ENCODE assay signal across 2 cellular contexts in the genomic region with DNA sequence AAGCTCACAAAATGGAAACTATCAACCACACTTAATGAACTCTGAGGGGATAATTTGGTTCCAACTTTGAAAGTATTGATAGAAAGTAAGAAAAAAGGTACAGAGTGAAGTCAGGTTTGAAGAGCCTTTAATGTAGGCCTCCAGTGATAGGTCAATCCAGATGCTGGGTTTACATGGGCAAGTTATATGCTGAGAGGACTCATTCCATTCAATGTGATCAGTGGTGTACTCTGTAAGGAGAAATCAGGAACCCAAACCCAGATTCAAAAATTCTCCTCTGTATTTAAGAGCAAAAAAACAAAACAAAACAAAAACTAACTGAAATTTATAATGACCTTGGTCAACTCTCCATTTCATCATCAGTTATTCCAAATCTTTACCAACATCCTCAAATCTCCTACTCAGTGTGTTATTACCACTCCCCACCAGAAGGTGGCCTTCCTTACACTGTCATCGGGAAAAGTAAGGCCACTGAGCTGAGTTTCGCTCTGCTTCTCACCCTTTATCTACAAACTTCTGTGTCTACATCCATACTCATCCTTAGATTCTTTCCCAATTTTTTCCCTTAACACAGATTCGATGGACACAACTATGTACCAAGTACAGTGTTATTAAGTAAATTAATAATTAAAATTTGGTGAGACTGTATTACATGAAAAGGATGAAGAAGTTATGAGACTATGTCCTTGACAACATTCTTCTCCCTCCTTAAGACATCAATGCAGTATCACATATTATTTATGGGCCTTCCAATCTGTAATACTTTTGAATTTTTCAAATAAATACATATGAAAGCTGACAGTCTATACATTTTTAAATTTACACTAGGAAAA.
TF ChIP-seq lines count a peak whose summit lies in the region.

No MANE protein-coding gene starts in this region.

TF ChIP-seq in HCT116, 20 proteins besides CTCF, POLR2A, EP300 and RAD21 (continued from another document):
- TF ChIP-seq REST (IDR thresholded peaks at IDR 0.05; ENCODE audit: low read depth) = no peak

TF ChIP-seq in K562, 482 proteins besides CTCF, POLR2A, EP300 and RAD21 (continued from another document and continues in another):
- no peak for TF ChIP-seq GTF3C2 (IDR thresholded peaks at IDR 0.05; ENCODE audit: borderline replicate concordance, extremely low read depth, insufficient read length)
- peak in 1 of 2 experiments; percentile 35; a peak in 1 of 4 replicates for TF ChIP-seq MLLT1 (IDR thresholded peaks at IDR 0.05)
- no peak for TF ChIP-seq TCF7 (IDR thresholded peaks at IDR 0.05; ENCODE audit: borderline replicate concordance)
- TF ChIP-seq ARHGAP35 (IDR thresholded peaks at IDR 0.05; ENCODE audit: partially characterized antibody) = no peak
- no peak for TF ChIP-seq C11orf30 (IDR thresholded peaks at IDR 0.05; ENCODE audit: low read depth)
- no peak for TF ChIP-seq THRB (CRISPR knock-in tag; conservative IDR thresholded peaks at IDR 0.05)
- TF ChIP-seq JUNB (CRISPR knock-in tag; conservative IDR thresholded peaks at IDR 0.05) = no peak
- no peak for TF ChIP-seq SMAD1 (IDR thresholded peaks at IDR 0.05; ENCODE audit: low read depth, low read length, partially characterized antibody)
- TF ChIP-seq ID3 (CRISPR knock-in tag; IDR thresholded peaks at IDR 0.05) = no peak
- TF ChIP-seq ID3 (tag; IDR thresholded peaks at IDR 0.05) = no peak
- TF ChIP-seq NFATC3 (IDR thresholded peaks at IDR 0.05) = no peak
- no peak for TF ChIP-seq ZBTB9 (CRISPR knock-in tag; IDR thresholded peaks at IDR 0.05)
- TF ChIP-seq, protein P1, sequence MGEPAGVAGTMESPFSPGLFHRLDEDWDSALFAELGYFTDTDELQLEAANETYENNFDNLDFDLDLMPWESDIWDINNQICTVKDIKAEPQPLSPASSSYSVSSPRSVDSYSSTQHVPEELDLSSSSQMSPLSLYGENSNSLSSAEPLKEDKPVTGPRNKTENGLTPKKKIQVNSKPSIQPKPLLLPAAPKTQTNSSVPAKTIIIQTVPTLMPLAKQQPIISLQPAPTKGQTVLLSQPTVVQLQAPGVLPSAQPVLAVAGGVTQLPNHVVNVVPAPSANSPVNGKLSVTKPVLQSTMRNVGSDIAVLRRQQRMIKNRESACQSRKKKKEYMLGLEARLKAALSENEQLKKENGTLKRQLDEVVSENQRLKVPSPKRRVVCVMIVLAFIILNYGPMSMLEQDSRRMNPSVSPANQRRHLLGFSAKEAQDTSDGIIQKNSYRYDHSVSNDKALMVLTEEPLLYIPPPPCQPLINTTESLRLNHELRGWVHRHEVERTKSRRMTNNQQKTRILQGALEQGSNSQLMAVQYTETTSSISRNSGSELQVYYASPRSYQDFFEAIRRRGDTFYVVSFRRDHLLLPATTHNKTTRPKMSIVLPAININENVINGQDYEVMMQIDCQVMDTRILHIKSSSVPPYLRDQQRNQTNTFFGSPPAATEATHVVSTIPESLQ (CRISPR knock-in tag; IDR thresholded peaks at IDR 0.05) = no peak
- TF ChIP-seq MBD2 (IDR thresholded peaks at IDR 0.05; ENCODE audit: borderline replicate concordance, low read depth) = no peak
- TF ChIP-seq ETV6 (IDR thresholded peaks at IDR 0.05; ENCODE audit: borderline replicate concordance in 1 of 2, low read depth in 2 of 2, low read length in 1 of 2) = no peak
- no peak for TF ChIP-seq ETV6 (CRISPR knock-in tag; IDR thresholded peaks at IDR 0.05; ENCODE audit: borderline replicate concordance)
- no peak for TF ChIP-seq GATAD2A (IDR thresholded peaks at IDR 0.05)
- TF ChIP-seq POLR2AphosphoS2 (IDR thresholded peaks at IDR 0.05; ENCODE audit: low read length) = no peak
- TF ChIP-seq BRCA1 (IDR thresholded peaks at IDR 0.05) = no peak
- TF ChIP-seq BRCA1 (CRISPR knock-in tag; IDR thresholded peaks at IDR 0.05) = no peak
- no peak for TF ChIP-seq PCBP1 (IDR thresholded peaks at IDR 0.05; ENCODE audit: low read depth, low read length, poor library complexity, severe bottlenecking)
- TF ChIP-seq ETS1 (conservative IDR thresholded peaks at IDR 0.05; ENCODE audit: control insufficient read depth, low read depth, low read length) = no peak
- no peak for TF ChIP-seq GABPA (tag; conservative IDR thresholded peaks at IDR 0.05; ENCODE audit: low read depth)
- no peak for TF ChIP-seq HDAC6 (IDR thresholded peaks at IDR 0.05; ENCODE audit: low read depth, low read length)
- no peak for TF ChIP-seq ZNF780A (CRISPR knock-in tag; IDR thresholded peaks at IDR 0.05)
- TF ChIP-seq PRPF4 (IDR thresholded peaks at IDR 0.05; ENCODE audit: insufficient read depth, low read depth, low read length, poor library complexity, severe bottlenecking) = no peak
- no peak for TF ChIP-seq MXI1 (IDR thresholded peaks at IDR 0.05; ENCODE audit: low read depth, low read length)
- TF ChIP-seq ZNF121 (CRISPR knock-in tag; conservative IDR thresholded peaks at IDR 0.05) = no peak
- no peak for TF ChIP-seq ZNF184 (CRISPR knock-in tag; IDR thresholded peaks at IDR 0.05)
- TF ChIP-seq HEY1 (CRISPR knock-in tag; IDR thresholded peaks at IDR 0.05; ENCODE audit: borderline replicate concordance) = no peak
- TF ChIP-seq EGR1 (conservative IDR thresholded peaks at IDR 0.05) = no peak
- TF ChIP-seq LCOR (CRISPR knock-in tag; IDR thresholded peaks at IDR 0.05) = no peak
- no peak for TF ChIP-seq ZNF224 (CRISPR knock-in tag; IDR thresholded peaks at IDR 0.05)
- TF ChIP-seq MED1 (CRISPR knock-in tag; IDR thresholded peaks at IDR 0.05; ENCODE audit: borderline replicate concordance) = no peak
- no peak for TF ChIP-seq ZNF584 (CRISPR knock-in tag; IDR thresholded peaks at IDR 0.05; ENCODE audit: low read depth)
- no peak for TF ChIP-seq ATF4 (CRISPR knock-in tag; IDR thresholded peaks at IDR 0.05)
- TF ChIP-seq, protein P2, sequence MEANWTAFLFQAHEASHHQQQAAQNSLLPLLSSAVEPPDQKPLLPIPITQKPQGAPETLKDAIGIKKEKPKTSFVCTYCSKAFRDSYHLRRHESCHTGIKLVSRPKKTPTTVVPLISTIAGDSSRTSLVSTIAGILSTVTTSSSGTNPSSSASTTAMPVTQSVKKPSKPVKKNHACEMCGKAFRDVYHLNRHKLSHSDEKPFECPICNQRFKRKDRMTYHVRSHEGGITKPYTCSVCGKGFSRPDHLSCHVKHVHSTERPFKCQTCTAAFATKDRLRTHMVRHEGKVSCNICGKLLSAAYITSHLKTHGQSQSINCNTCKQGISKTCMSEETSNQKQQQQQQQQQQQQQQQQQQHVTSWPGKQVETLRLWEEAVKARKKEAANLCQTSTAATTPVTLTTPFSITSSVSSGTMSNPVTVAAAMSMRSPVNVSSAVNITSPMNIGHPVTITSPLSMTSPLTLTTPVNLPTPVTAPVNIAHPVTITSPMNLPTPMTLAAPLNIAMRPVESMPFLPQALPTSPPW (CRISPR knock-in tag; IDR thresholded peaks at IDR 0.05) = no peak
- 0 out of 2 replicates have a peak, but pooled peaks have one; percentile 6 for TF ChIP-seq CREM (IDR thresholded peaks at IDR 0.05; ENCODE audit: low read depth)
- no peak for TF ChIP-seq SIRT6 (IDR thresholded peaks at IDR 0.05; ENCODE audit: low read depth, low read length)
- no peak for TF ChIP-seq ZNF232 (CRISPR knock-in tag; IDR thresholded peaks at IDR 0.05)
- TF ChIP-seq, protein P3, sequence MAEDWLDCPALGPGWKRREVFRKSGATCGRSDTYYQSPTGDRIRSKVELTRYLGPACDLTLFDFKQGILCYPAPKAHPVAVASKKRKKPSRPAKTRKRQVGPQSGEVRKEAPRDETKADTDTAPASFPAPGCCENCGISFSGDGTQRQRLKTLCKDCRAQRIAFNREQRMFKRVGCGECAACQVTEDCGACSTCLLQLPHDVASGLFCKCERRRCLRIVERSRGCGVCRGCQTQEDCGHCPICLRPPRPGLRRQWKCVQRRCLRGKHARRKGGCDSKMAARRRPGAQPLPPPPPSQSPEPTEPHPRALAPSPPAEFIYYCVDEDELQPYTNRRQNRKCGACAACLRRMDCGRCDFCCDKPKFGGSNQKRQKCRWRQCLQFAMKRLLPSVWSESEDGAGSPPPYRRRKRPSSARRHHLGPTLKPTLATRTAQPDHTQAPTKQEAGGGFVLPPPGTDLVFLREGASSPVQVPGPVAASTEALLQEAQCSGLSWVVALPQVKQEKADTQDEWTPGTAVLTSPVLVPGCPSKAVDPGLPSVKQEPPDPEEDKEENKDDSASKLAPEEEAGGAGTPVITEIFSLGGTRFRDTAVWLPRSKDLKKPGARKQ (CRISPR knock-in tag; IDR thresholded peaks at IDR 0.05) = no peak
- no peak for TF ChIP-seq ELF2 (CRISPR knock-in tag; IDR thresholded peaks at IDR 0.05)
- no peak for TF ChIP-seq RUNX1 (IDR thresholded peaks at IDR 0.05; ENCODE audit: low read depth)
- TF ChIP-seq NFE2L1 (tag; IDR thresholded peaks at IDR 0.05; ENCODE audit: borderline replicate concordance, low read depth) = no peak
- no peak for TF ChIP-seq MIER1 (IDR thresholded peaks at IDR 0.05; ENCODE audit: low read depth)
- no peak for TF ChIP-seq RBM39 (optimal IDR thresholded peaks at IDR 0.05; ENCODE audit: low read depth, low read length)
